1 cellular context compared by ENCODE assay signal in the genomic region with DNA sequence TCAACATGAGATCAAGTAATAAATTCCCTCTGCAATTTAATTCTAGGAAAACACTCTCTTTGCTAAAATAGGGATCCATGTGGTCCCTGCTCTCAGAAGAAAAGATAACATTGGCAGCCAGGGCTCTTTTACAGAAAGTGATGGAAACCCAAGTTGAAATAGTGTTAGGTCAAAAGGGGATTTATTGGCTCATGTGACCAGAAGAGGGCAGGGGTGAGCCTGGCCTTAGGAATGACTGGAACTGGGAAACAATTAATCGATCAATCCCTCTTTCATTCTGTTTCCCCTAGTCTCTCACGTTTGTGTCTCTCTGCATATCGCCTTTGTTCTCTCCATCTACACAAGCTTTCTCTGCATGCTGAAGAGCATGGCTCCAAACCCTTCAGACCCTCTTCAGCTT.
TF ChIP-seq lines count a peak whose summit lies in the region.

No MANE protein-coding gene starts in this region.

TF ChIP-seq in K562, 482 proteins besides CTCF, POLR2A, EP300 and RAD21:
- TF ChIP-seq, protein P1, sequence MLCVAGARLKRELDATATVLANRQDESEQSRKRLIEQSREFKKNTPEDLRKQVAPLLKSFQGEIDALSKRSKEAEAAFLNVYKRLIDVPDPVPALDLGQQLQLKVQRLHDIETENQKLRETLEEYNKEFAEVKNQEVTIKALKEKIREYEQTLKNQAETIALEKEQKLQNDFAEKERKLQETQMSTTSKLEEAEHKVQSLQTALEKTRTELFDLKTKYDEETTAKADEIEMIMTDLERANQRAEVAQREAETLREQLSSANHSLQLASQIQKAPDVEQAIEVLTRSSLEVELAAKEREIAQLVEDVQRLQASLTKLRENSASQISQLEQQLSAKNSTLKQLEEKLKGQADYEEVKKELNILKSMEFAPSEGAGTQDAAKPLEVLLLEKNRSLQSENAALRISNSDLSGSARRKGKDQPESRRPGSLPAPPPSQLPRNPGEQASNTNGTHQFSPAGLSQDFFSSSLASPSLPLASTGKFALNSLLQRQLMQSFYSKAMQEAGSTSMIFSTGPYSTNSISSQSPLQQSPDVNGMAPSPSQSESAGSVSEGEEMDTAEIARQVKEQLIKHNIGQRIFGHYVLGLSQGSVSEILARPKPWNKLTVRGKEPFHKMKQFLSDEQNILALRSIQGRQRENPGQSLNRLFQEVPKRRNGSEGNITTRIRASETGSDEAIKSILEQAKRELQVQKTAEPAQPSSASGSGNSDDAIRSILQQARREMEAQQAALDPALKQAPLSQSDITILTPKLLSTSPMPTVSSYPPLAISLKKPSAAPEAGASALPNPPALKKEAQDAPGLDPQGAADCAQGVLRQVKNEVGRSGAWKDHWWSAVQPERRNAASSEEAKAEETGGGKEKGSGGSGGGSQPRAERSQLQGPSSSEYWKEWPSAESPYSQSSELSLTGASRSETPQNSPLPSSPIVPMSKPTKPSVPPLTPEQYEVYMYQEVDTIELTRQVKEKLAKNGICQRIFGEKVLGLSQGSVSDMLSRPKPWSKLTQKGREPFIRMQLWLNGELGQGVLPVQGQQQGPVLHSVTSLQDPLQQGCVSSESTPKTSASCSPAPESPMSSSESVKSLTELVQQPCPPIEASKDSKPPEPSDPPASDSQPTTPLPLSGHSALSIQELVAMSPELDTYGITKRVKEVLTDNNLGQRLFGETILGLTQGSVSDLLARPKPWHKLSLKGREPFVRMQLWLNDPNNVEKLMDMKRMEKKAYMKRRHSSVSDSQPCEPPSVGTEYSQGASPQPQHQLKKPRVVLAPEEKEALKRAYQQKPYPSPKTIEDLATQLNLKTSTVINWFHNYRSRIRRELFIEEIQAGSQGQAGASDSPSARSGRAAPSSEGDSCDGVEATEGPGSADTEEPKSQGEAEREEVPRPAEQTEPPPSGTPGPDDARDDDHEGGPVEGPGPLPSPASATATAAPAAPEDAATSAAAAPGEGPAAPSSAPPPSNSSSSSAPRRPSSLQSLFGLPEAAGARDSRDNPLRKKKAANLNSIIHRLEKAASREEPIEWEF (CRISPR knock-in tag; IDR thresholded peaks at IDR 0.05), result no peak
- TF ChIP-seq SMC3 (conservative IDR thresholded peaks at IDR 0.05; ENCODE audit: insufficient read depth, low read depth, low read length), result peak; percentile 59
